In the genomic region with DNA sequence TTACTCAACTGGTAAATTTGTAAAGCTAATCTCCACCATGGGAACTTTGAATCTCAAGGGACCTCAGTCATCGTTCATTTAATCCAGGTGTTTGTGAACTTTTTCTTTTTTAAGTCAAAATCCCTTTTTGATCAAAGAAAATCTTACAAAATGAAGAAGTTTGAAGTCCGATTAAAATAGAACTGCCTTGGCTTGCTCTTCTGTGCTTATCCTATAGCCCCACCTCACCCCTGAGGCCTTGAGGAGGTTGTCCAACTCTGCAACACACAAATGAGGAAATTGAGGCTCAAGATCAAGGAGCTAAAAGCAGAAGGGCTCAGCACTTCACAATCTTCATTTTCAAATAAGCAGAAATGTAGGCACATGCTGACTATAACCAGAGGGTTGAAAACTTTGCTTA, we compare ENCODE assay signal across 27 cellular contexts.
"Had no signal": no experiment of that assay in that cellular context is flagged by ENCODE, and none has a peak within 500 bp of the region (broad histone marks: within the 10 kb centered on the region; RNA-seq: fewer than 3 reads in every experiment).

No MANE protein-coding gene starts in this region.

- DNase-seq: dorsolateral prefrontal cortex; effector CD4-positive, alpha-beta T cell; foreskin melanocyte; glutamatergic neuron; heart right ventricle; hippocampal formation; left cardiac atrium; left lung; mesendoderm; midbrain; naive thymus-derived CD4-positive, alpha-beta T cell; right cardiac atrium; spleen; stimulated activated CD4-positive, alpha-beta T cell treated with anti-CD3 and anti-CD28 coated beads, Interleukin-4, amount 100 ng/mL, for 4 hours; stimulated activated naive CD8-positive, alpha-beta T cell treated with anti-CD3 and anti-CD28 coated beads, Interleukin-15, Interleukin-2, amounts not matched to agents 100 U/mL and 50 U/mL, for 24 hours; substantia nigra; testis; tibial artery had no signal

- H3K4me3 Mint-ChIP-seq: naive thymus-derived CD4-positive, alpha-beta T cell; nephron; neural progenitor cell; stimulated activated memory B cell treated with anti-CD40 and anti-IgM and Interleukin-4, amounts not matched to agents 10 μg/mL and 1 μg/mL and 100 μg/mL, for 72 hours; type B pancreatic cell had no signal

- H3K27ac Mint-ChIP-seq: naive thymus-derived CD4-positive, alpha-beta T cell; neural progenitor cell; stimulated activated memory B cell treated with anti-CD40 and anti-IgM and Interleukin-4, amounts not matched to agents 10 μg/mL and 1 μg/mL and 100 μg/mL, for 72 hours; type B pancreatic cell had no signal

- H3K9me3 ChIP-seq: prostate gland, testis, tibial artery had no signal

- H3K4me1 Mint-ChIP-seq: naive thymus-derived CD4-positive, alpha-beta T cell; stimulated activated memory B cell treated with anti-CD40 and anti-IgM and Interleukin-4, amounts not matched to agents 10 μg/mL and 1 μg/mL and 100 μg/mL, for 72 hours had no signal

- H3K27me3 ChIP-seq: neural progenitor cell, testis, tibial artery had no signal

- H3K27ac ChIP-seq: dorsolateral prefrontal cortex, epithelial cell of prostate, heart right ventricle, left lung, neural progenitor cell, parathyroid adenoma, prostate gland, spleen, testis, tibial artery had no signal

- H3K36me3 Mint-ChIP-seq: stimulated activated memory B cell treated with anti-CD40 and anti-IgM and Interleukin-4, amounts not matched to agents 10 μg/mL and 1 μg/mL and 100 μg/mL, for 72 hours; type B pancreatic cell had no signal

- H3K79me2 ChIP-seq: parathyroid adenoma had no signal

- H3K4me3 ChIP-seq: dorsolateral prefrontal cortex, heart right ventricle, left lung, neural progenitor cell, prostate gland, skin epidermis, spleen, testis, tibial artery had no signal

- H3K9me3 Mint-ChIP-seq: stimulated activated memory B cell treated with anti-CD40 and anti-IgM and Interleukin-4, amounts not matched to agents 10 μg/mL and 1 μg/mL and 100 μg/mL, for 72 hours; type B pancreatic cell had no signal

- H2AFZ ChIP-seq: neural progenitor cell, parathyroid adenoma had no signal

- H3K9ac ChIP-seq: neural progenitor cell, parathyroid adenoma had no signal

- ATAC-seq: esophagus mucosa; heart right ventricle; left cardiac atrium; left lung; naive thymus-derived CD4-positive, alpha-beta T cell; right cardiac atrium; stimulated activated memory B cell treated with anti-CD40 and anti-IgM and Interleukin-4, amounts not matched to agents 10 μg/mL and 1 μg/mL and 100 μg/mL, for 72 hours; stimulated activated naive CD8-positive, alpha-beta T cell treated with anti-CD3 and anti-CD28 coated beads, Interleukin-15, Interleukin-2, amounts not matched to agents 100 U/mL and 50 U/mL, for 24 hours had no signal

- H3K36me3 ChIP-seq: heart right ventricle, left lung, prostate gland, spleen, tibial artery had no signal

- H3K27me3 Mint-ChIP-seq: stimulated activated memory B cell treated with anti-CD40 and anti-IgM and Interleukin-4, amounts not matched to agents 10 μg/mL and 1 μg/mL and 100 μg/mL, for 72 hours had no signal

- H3K4me2 ChIP-seq: neural progenitor cell had no signal

- H3K4me1 ChIP-seq: heart right ventricle, left lung, parathyroid adenoma, prostate gland, spleen, testis, tibial artery had no signal
